ENCODE assay signal across 1 cellular context in the genomic region with DNA sequence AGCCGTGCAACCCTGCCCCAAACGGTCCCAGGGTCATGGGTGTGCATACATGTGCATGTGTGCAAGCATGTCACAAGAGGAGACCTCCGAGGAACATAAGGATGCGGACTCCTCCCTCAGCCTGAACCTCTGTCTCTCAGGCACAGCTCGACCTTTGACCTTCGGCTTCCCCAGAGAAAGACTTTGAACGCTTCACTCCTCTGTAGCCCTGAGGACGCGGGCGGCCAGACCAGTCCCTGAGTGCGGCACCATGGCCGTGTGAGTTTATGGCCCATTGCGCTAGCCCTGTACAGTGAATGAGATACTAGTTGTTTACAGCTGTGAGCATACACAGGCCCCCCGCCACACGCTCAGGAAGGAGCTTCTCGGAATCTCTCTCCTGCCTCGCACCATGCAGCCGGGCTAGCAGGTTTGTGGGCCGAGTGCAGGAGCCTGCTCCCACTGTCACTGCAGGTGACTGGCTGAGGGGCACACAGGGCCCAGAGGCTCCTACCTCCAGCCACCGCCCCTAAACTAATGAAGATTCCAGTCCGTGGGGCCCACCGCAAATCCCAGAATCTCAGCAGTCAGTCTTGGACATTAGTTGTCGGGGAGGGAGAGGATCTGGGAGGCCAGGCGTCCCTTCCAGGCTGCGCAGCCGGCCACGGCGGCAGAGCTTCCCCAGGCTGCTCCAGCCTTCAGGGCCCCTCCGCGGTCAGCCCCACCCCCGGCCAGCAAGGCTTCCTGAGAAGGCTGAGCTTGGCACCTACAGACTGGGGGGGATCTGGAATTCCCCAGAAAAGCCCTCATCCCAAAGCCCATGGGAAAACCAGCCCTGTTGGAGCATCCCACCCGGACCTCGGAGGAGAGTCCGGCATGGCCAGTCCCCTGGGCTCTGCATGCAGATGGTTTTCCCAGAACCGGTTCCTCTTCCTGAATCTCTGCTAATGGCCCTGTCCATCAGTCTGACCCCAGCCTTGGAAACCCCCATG.
TF ChIP-seq lines count a peak whose summit lies in the region.

No MANE protein-coding gene starts in this region.

TF ChIP-seq in K562, 482 proteins besides CTCF, POLR2A, EP300 and RAD21:
- peak; percentile 58 for TF ChIP-seq NR2C1 (IDR thresholded peaks at IDR 0.05)
- peak; percentile 60; the same call in 1 of the 2 replicates for TF ChIP-seq NR2C1 (tag; IDR thresholded peaks at IDR 0.05)
- TF ChIP-seq, protein P1, sequence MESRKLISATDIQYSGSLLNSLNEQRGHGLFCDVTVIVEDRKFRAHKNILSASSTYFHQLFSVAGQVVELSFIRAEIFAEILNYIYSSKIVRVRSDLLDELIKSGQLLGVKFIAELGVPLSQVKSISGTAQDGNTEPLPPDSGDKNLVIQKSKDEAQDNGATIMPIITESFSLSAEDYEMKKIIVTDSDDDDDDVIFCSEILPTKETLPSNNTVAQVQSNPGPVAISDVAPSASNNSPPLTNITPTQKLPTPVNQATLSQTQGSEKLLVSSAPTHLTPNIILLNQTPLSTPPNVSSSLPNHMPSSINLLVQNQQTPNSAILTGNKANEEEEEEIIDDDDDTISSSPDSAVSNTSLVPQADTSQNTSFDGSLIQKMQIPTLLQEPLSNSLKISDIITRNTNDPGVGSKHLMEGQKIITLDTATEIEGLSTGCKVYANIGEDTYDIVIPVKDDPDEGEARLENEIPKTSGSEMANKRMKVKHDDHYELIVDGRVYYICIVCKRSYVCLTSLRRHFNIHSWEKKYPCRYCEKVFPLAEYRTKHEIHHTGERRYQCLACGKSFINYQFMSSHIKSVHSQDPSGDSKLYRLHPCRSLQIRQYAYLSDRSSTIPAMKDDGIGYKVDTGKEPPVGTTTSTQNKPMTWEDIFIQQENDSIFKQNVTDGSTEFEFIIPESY (CRISPR knock-in tag; IDR thresholded peaks at IDR 0.05) = peak; percentile 80
- no peak for TF ChIP-seq BDP1 (IDR thresholded peaks at IDR 0.05; ENCODE audit: insufficient read depth, insufficient read length)
TF ChIP-seq in K562: peak in this region for 2.
